1 cellular context compared by ENCODE assay signal in the genomic region with DNA sequence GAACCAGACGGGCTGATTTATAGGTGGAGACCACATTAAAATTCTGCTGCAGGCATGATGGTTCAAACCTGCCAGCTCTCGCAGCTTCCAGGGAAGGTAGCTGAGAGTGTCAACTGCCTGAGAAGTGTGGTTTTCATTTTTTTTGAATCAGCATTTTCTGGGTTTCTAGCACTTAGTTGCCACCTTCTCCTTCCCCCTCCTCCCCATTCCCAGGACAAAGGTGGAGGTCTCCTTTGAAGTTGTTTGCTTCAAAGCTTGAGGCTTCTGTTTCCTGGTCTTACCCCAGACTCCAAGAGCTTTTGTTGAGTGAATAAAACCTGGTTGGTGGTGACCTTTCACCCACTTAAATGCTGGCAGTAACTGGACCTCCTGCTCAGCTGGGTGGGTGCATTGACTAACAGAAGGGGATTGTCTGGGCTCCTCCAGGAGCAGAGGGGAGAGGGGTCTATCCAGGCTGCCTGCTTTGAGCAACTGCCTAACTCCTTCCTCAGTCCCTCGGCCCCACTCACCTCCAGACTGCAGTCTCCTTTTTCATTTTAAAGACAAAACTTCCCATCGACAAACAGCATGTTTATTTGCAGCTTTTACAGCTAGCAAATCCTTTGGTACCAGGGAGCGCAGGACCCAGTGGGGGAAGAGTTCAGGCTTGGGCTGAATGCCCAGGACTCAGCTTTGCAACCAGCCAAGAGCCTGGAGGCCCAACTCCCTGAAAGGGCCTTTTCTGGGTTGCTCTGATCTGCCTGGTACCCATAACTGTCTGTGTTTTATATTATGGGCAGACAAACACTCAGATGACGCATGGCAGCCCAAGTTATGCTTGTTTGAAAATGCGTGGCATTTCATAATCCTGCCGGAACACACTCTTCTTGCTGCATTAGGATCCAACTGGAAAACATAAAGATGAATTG.
TF ChIP-seq lines count a peak whose summit lies in the region.

No MANE protein-coding gene starts in this region.

TF ChIP-seq in H1, 55 proteins besides CTCF, POLR2A, EP300 and RAD21:
- TF ChIP-seq NANOG (IDR thresholded peaks at IDR 0.05; ENCODE audit: insufficient read depth, low read depth, low read length, poor library complexity, severe bottlenecking), result no peak
- no peak for TF ChIP-seq PHF8 (conservative IDR thresholded peaks at IDR 0.05; ENCODE audit: low read depth, low read length)
- no peak for TF ChIP-seq KDM5A (IDR thresholded peaks at IDR 0.05; ENCODE audit: low read length)
- no peak for TF ChIP-seq HDAC6 (IDR thresholded peaks at IDR 0.05; ENCODE audit: low read depth, low read length)
- TF ChIP-seq SIN3A (conservative IDR thresholded peaks at IDR 0.05 in 1 of 2, IDR thresholded peaks at IDR 0.05 in 1 of 2; ENCODE audit: low read depth in 1 of 2, low read length in 2 of 2), result no peak
- TF ChIP-seq EZH2 (IDR thresholded peaks at IDR 0.05; ENCODE audit: low read depth, low read length, severe bottlenecking), result no peak
- TF ChIP-seq SIX5 (IDR thresholded peaks at IDR 0.05; ENCODE audit: low read depth, low read length), result no peak
- TF ChIP-seq POLR2AphosphoS5 (IDR thresholded peaks at IDR 0.05; ENCODE audit: low read depth, low read length), result peak; percentile 50; the same call in 1 of the 2 replicates
- 0 out of 2 replicates have a peak, but pooled peaks have one; percentile 18 for TF ChIP-seq SUZ12 (IDR thresholded peaks at IDR 0.05; ENCODE audit: low read length)
- TF ChIP-seq GTF2F1 (IDR thresholded peaks at IDR 0.05; ENCODE audit: borderline replicate concordance, low read depth, low read length), result no peak
- no peak for TF ChIP-seq USF2 (IDR thresholded peaks at IDR 0.05; ENCODE audit: low read length)
- no peak for TF ChIP-seq SIRT6 (IDR thresholded peaks at IDR 0.05; ENCODE audit: low read length)
- no peak for TF ChIP-seq KDM1A (IDR thresholded peaks at IDR 0.05; ENCODE audit: borderline replicate concordance, low read length)
- TF ChIP-seq SP1 (IDR thresholded peaks at IDR 0.05; ENCODE audit: low read depth, low read length), result 0 out of 2 replicates have a peak, but pooled peaks have one; percentile 20
- TF ChIP-seq ASH2L (IDR thresholded peaks at IDR 0.05; ENCODE audit: low read length), result no peak
- TF ChIP-seq EGR1 (IDR thresholded peaks at IDR 0.05; ENCODE audit: borderline replicate concordance, low read depth, low read length), result no peak
- TF ChIP-seq RXRA (IDR thresholded peaks at IDR 0.05; ENCODE audit: insufficient read depth, low read depth, low read length), result peak; percentile 86; the same call in 1 of the 2 replicates
